ENCODE assay signal across 34 cellular contexts in the genomic region with DNA sequence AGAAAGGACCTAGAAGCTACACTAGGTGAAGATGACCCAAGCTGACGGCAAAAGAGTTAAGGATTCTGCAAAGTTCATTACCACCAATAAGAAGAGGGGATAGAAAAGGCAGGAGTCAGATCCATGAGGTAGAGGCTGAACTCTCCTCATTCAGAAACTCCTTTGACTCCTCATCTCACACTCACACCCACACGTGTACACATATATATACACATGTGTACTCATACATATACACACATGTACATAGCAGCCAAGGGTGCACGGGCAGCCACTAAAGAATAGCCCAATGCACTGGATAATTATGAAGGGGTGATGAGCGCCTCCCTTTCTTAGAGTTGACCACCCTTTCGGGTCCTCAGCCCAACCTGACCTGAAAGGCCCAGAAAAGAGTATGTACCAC.
"Had no signal": no experiment of that assay in that cellular context is flagged by ENCODE, and none has a peak within 500 bp of the region (broad histone marks: within the 10 kb centered on the region; RNA-seq: fewer than 3 reads in every experiment).

No MANE protein-coding gene starts in this region.

- H3K36me3 ChIP-seq: MG63 had no signal

- H3K4me3 ChIP-seq: MG63 had no signal

- H3K9me3 ChIP-seq: MG63 had no signal

- H3K27me3 ChIP-seq: MG63 had no signal

- DNase-seq: Karpas-422, Kasumi-1, MG63, MM.1S, MV-4-11, NCI-H1048, NCI-H1092, NCI-H1092 treated with DMSO at 0.1 percent for 48 hours, NCI-H1105, NCI-H1105 treated with DMSO at 0.1 percent for 48 hours, NCI-H1417, NCI-H1417 treated with DMSO at 0.1 percent for 48 hours, NCI-H1436, NCI-H1436 treated with DMSO at 0.1 percent for 48 hours, NCI-H146, NCI-H1694, NCI-H1694 treated with DMSO at 0.1 percent for 48 hours, NCI-H187, NCI-H187 treated with DMSO at 0.1 percent for 48 hours, NCI-H1930, NCI-H2029, NCI-H2029 treated with DMSO at 0.1 percent for 48 hours, NCI-H2081, NCI-H2081 treated with DMSO at 0.1 percent for 48 hours, NCI-H2107, NCI-H2171, NCI-H2171 treated with DMSO at 0.1 percent for 48 hours, NCI-H2227 treated with DMSO at 0.1 percent for 48 hours, NCI-H226, NCI-H345, NCI-H446, NCI-H446 treated with DMSO at 0.1 percent for 48 hours, NCI-H510A, NCI-H510A treated with DMSO at 0.1 percent for 48 hours had no signal
